In the genomic region with DNA sequence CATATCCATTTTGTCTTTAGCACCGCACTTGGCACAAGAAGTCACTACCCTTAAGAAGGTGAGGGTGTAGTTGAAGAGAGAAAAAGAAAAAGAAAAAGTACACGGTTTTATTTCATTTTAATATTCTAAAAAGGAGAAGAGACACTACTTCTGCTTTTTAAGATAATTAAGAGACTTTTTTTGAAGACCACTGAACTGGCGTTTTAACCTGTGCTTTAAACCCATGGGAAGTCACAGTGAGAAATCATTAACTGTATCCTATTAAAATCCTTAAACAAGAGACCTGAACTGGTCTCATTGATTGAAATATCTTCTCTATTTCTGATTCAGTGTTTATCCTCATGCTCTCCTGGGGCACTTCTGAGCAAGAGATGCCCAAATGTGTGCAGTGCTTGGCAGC, we compare ENCODE assay signal across 17 cellular contexts.
"Had no signal": no experiment of that assay in that cellular context is flagged by ENCODE, and none has a peak within 500 bp of the region (broad histone marks: within the 10 kb centered on the region; RNA-seq: fewer than 3 reads in every experiment).

No MANE protein-coding gene starts in this region.

- H3K9me3 Mint-ChIP-seq: activated CD4-positive, alpha-beta T cell treated with anti-CD3 and anti-CD28 coated beads, Interleukin-2, amount 10 ng/mL, durations not matched to agents 24 days and 14 days; activated CD8-positive, alpha-beta T cell treated with anti-CD3 and anti-CD28 coated beads for 36 hours; activated naive CD4-positive, alpha-beta T cell treated with anti-CD3 and anti-CD28 coated beads, Interleukin-2, amount 10 ng/mL, durations not matched to agents 7 days and 5 days; activated T-cell treated with anti-CD3 and anti-CD28 coated beads, Interleukin-2, amount 50 U/mL, for 24 hours; naive thymus-derived CD4-positive, alpha-beta T cell; neural progenitor cell; T-helper 2 cell treated with Interferon-gamma antibody and Interleukin-4, amounts not matched to agents 5 μg/mL and 100 μg/mL, for 36 hours had no signal

- H3K4me3 Mint-ChIP-seq: activated CD4-positive, alpha-beta T cell treated with anti-CD3 and anti-CD28 coated beads, Interleukin-2, amount 10 ng/mL, durations not matched to agents 24 days and 14 days; activated CD8-positive, alpha-beta T cell treated with anti-CD3 and anti-CD28 coated beads for 36 hours; activated naive CD4-positive, alpha-beta T cell treated with anti-CD3 and anti-CD28 coated beads, Interleukin-2, amount 10 ng/mL, durations not matched to agents 7 days and 5 days; activated T-cell treated with anti-CD3 and anti-CD28 coated beads, Interleukin-2, amount 50 U/mL, for 24 hours; neural progenitor cell; T-helper 2 cell treated with Interferon-gamma antibody and Interleukin-4, amounts not matched to agents 5 μg/mL and 100 μg/mL, for 36 hours had no signal

- ATAC-seq: activated CD8-positive, alpha-beta T cell treated with anti-CD3 and anti-CD28 coated beads for 36 hours; heart left ventricle; left lobe of liver; naive thymus-derived CD4-positive, alpha-beta T cell; right cardiac atrium had no signal

- H3K27ac Mint-ChIP-seq: activated CD4-positive, alpha-beta T cell treated with anti-CD3 and anti-CD28 coated beads, Interleukin-2, amount 10 ng/mL, durations not matched to agents 24 days and 14 days; activated CD8-positive, alpha-beta T cell treated with anti-CD3 and anti-CD28 coated beads for 36 hours; activated naive CD4-positive, alpha-beta T cell treated with anti-CD3 and anti-CD28 coated beads, Interleukin-2, amount 10 ng/mL, durations not matched to agents 7 days and 5 days; neural progenitor cell; T-helper 2 cell treated with Interferon-gamma antibody and Interleukin-4, amounts not matched to agents 5 μg/mL and 100 μg/mL, for 36 hours had no signal

- DNase-seq: activated CD4-positive, alpha-beta T cell treated with anti-CD3 and anti-CD28 coated beads, Interleukin-2, amount 10 ng/mL, durations not matched to agents 24 days and 14 days; activated CD8-positive, alpha-beta T cell treated with anti-CD3 and anti-CD28 coated beads for 36 hours; activated naive CD4-positive, alpha-beta T cell treated with anti-CD3 and anti-CD28 coated beads, Interleukin-2, amount 10 ng/mL, durations not matched to agents 7 days and 5 days; activated T-cell treated with anti-CD3 and anti-CD28 coated beads, Interleukin-2, amount 50 U/mL, for 24 hours; adrenal gland; cerebellar nuclear complex; cortex of kidney; heart left ventricle; kidney; naive thymus-derived CD4-positive, alpha-beta T cell; right cardiac atrium; stimulated activated CD4-positive, alpha-beta T cell treated with anti-CD3 and anti-CD28 coated beads, Interleukin-2, amount 100 ng/mL, for 48 hours; testis; upper lobe of left lung had no signal

- H3K27me3 Mint-ChIP-seq: activated CD4-positive, alpha-beta T cell treated with anti-CD3 and anti-CD28 coated beads, Interleukin-2, amount 10 ng/mL, durations not matched to agents 24 days and 14 days; activated CD8-positive, alpha-beta T cell treated with anti-CD3 and anti-CD28 coated beads for 36 hours; activated naive CD4-positive, alpha-beta T cell treated with anti-CD3 and anti-CD28 coated beads, Interleukin-2, amount 10 ng/mL, durations not matched to agents 7 days and 5 days; activated T-cell treated with anti-CD3 and anti-CD28 coated beads, Interleukin-2, amount 50 U/mL, for 24 hours; naive thymus-derived CD4-positive, alpha-beta T cell had no signal
